9 cellular contexts compared by ENCODE assay signal in genomic region chr16:75264999-75265910, GRCh38. TPM values are rescaled to one million over a fixed set of nuclear protein-coding genes. Genes with fewer than 3 reads are reported as not detected.
A peak's percentile ranks its signal among the peaks of the same experiment; 100 is the strongest.
DNase-seq lines count a peak whose midpoint lies in the region; ATAC-seq and TF ChIP-seq lines count a peak whose summit lies in the region.
"Had no signal": no experiment of that assay in that cellular context is flagged by ENCODE, and none has a peak within 500 bp of the region (broad histone marks: within the 10 kb centered on the region; RNA-seq: fewer than 3 reads in every experiment).

No MANE protein-coding gene starts in this region.

- peaks cover 51% of the 10 kb centered on the region for H3K27me3 Mint-ChIP-seq in activated T-cell treated with anti-CD3 and anti-CD28 coated beads, Interleukin-2, amount 50 U/mL, for 4 hours (ENCODE audit: low read depth)

- H3K27ac ChIP-seq in layer of hippocampus (ENCODE audit: low read depth, low read length), result peak overlapping the region; percentile 90
- H3K27ac ChIP-seq in suprapubic skin, result peak overlapping the region; percentile 92

- H3K27me3 ChIP-seq in layer of hippocampus (ENCODE audit: control insufficient read depth, insufficient read depth, low read length), result no peaks in the 10 kb centered on the region
- peaks cover 7% of the 10 kb centered on the region for H3K27me3 ChIP-seq in suprapubic skin

- ATAC-seq in activated T-cell treated with anti-CD3 and anti-CD28 coated beads, Interleukin-2, amount 50 U/mL, for 4 hours, result peak; percentile 12
- ATAC-seq in HG03066 (IDR thresholded peaks at IDR 0.05; ENCODE audit: low read depth, unreplicated experiment), result peak; percentile 10

- no peaks in the 10 kb centered on the region for H3K36me3 ChIP-seq in suprapubic skin

- peak overlapping the region; percentile 67 for H3K4me3 Mint-ChIP-seq in activated T-cell treated with anti-CD3 and anti-CD28 coated beads, Interleukin-2, amount 50 U/mL, for 4 hours

- no peak for TF ChIP-seq EP300 in suprapubic skin (IDR thresholded peaks at IDR 0.05)

- H3K4me3 ChIP-seq in astrocyte of the spinal cord (ENCODE audit: low read depth, low read length), result peak overlapping the region; percentile 95
- H3K4me3 ChIP-seq in suprapubic skin, result peak overlapping the region; percentile 86

- TF ChIP-seq POLR2A in suprapubic skin (IDR thresholded peaks at IDR 0.05), result no peak

- peaks cover 74% of the 10 kb centered on the region for H3K4me1 ChIP-seq in suprapubic skin

- in situ Hi-C loops in astrocyte of the spinal cord (cut with HindIII; ENCODE audit: low sequenced_read_pairs), result no loop called here

- no peaks in the 10 kb centered on the region for H3K36me3 Mint-ChIP-seq in activated T-cell treated with anti-CD3 and anti-CD28 coated beads, Interleukin-2, amount 50 U/mL, for 4 hours (ENCODE audit: insufficient read depth)

- H3K4me1 Mint-ChIP-seq in activated T-cell treated with anti-CD3 and anti-CD28 coated beads, Interleukin-2, amount 50 U/mL, for 4 hours (ENCODE audit: low read depth), result peaks cover 7% of the 10 kb centered on the region

- H3K9me3 ChIP-seq in suprapubic skin, result no peaks in the 10 kb centered on the region

- no peak for TF ChIP-seq CTCF in astrocyte of the spinal cord (IDR thresholded peaks at IDR 0.05; ENCODE audit: low read depth, low read length)
- TF ChIP-seq CTCF in suprapubic skin (IDR thresholded peaks at IDR 0.05), result no peak

- H3K9me3 Mint-ChIP-seq in activated T-cell treated with anti-CD3 and anti-CD28 coated beads, Interleukin-2, amount 50 U/mL, for 4 hours, result no peaks in the 10 kb centered on the region

- no peak for DNase-seq in activated T-cell treated with anti-CD3 and anti-CD28 coated beads, Interleukin-2, amount 50 U/mL, for 4 hours
- no peak for DNase-seq in activated T-cell treated with anti-CD3 and anti-CD28 coated beads, Interleukin-2, amount 50 U/mL, for 48 hours
- no peak for DNase-seq in astrocyte of the spinal cord (ENCODE audit: low read depth, low spot score)
- peak; percentile 80 to 81 for DNase-seq in suprapubic skin (ENCODE audit: low spot score in 2 of 2)
- DNase-seq in occipital lobe (lab: John Stamatoyannopoulos, UW), result no peak
- no peak for DNase-seq in NCI-H510A treated with DMSO at 0.1 percent for 48 hours (lab: John Stamatoyannopoulos, UW)

- WGBS in suprapubic skin, result 2% methylated on average over 16 of the region's 74 CpGs

RNA-seq across cellular contexts. Expression of gene BCAR1, which starts 13.8 kb away (rescaled TPM):
- 1 to 10 TPM; 1.5 to 4.3 (median 2.9) TPM for total RNA-seq in activated T-cell treated with anti-CD3 and anti-CD28 coated beads, Interleukin-2, amount 50 U/mL, for 4 hours
- total RNA-seq in suprapubic skin (10 to 100 TPM; 26.5 to 39.2 (median 30.9) TPM), occipital lobe (15.4 TPM)

RNA-seq across cellular contexts. Expression of gene CTRB1, which starts 46.5 kb away (rescaled TPM):
- 1 to 10 TPM; 2.2 to 5.5 (median 3.4) TPM for total RNA-seq in activated T-cell treated with anti-CD3 and anti-CD28 coated beads, Interleukin-2, amount 50 U/mL, for 4 hours
- total RNA-seq in suprapubic skin (not detected), occipital lobe (not detected)
- total RNA-seq: dermis microvascular lymphatic vessel endothelial cell had no signal

RNA-seq across cellular contexts. Expression of gene CTRB2, which starts 58.3 kb away (rescaled TPM):
- 10 to 100 TPM in 1 of 3 donors, 1 to 10 TPM in 2; 5.5 to 10.3 (median 6.7) TPM for total RNA-seq in activated T-cell treated with anti-CD3 and anti-CD28 coated beads, Interleukin-2, amount 50 U/mL, for 4 hours
- total RNA-seq in suprapubic skin (not detected), occipital lobe (not detected)
- total RNA-seq: dermis microvascular lymphatic vessel endothelial cell had no signal

Comparison
In these comparisons a context has a peak if more than half of its experiments do, and no peak if none do; other contexts are left out.
1. DNase-seq: peak in suprapubic skin (2 of 2); none in activated T-cell treated with anti-CD3 and anti-CD28 coated beads, Interleukin-2, amount 50 U/mL, for 4 hours (single experiment), activated T-cell treated with anti-CD3 and anti-CD28 coated beads, Interleukin-2, amount 50 U/mL, for 48 hours (0 of 2), astrocyte of the spinal cord (single experiment), occipital lobe (single experiment) and NCI-H510A treated with DMSO at 0.1 percent for 48 hours (single experiment).